ENCODE assay signal across 1 cellular context in genomic region chr9:33923079-33923478, GRCh38.
TF ChIP-seq lines count a peak whose summit lies in the region.

No MANE protein-coding gene starts in this region.

TF ChIP-seq in GM12878, 131 proteins besides CTCF, POLR2A, EP300 and RAD21 (continued from another document):
- TF ChIP-seq PBX3 (IDR thresholded peaks at IDR 0.05; ENCODE audit: insufficient replicate concordance, low read depth, low read length) (no peak), USF1 (IDR thresholded peaks at IDR 0.05; ENCODE audit: borderline replicate concordance, extremely low read length, insufficient read depth, low read depth, low read length) (no peak), YBX1 (IDR thresholded peaks at IDR 0.05) (no peak), FOXK2 (IDR thresholded peaks at IDR 0.05) (no peak), KAT2A (conservative IDR thresholded peaks at IDR 0.05; ENCODE audit: control insufficient read depth, low read depth, low read length) (no peak), FOXM1 (IDR thresholded peaks at IDR 0.05; ENCODE audit: low read depth, low read length) (no peak), SKIL (IDR thresholded peaks at IDR 0.05; ENCODE audit: low read depth, poor library complexity, severe bottlenecking) (no peak), CEBPZ (IDR thresholded peaks at IDR 0.05; ENCODE audit: low read depth, low read length) (no peak), ZSCAN29 (IDR thresholded peaks at IDR 0.05) (no peak), EZH2 (IDR thresholded peaks at IDR 0.05; ENCODE audit: borderline replicate concordance, control insufficient read depth, low read depth, low read length) (no peak), ZNF687 (IDR thresholded peaks at IDR 0.05) (no peak), POLR2AphosphoS2 (IDR thresholded peaks at IDR 0.05; ENCODE audit: low read depth, low read length) (no peak), USF2 (IDR thresholded peaks at IDR 0.05; ENCODE audit: borderline replicate concordance, low read depth, low read length) (no peak)
